ENCODE assay signal across 1 cellular context in genomic region chr15:88986949-88987589, GRCh38.
A peak's percentile ranks its signal among the peaks of the same experiment; 100 is the strongest.
TF ChIP-seq lines count a peak whose summit lies in the region.

No MANE protein-coding gene starts in this region.

TF ChIP-seq in HEK293, 187 proteins besides CTCF, POLR2A, EP300 and RAD21 (continued from another document):
- no peak for TF ChIP-seq ZNF610 (tag by site-specific recombination; IDR thresholded peaks at IDR 0.05; ENCODE audit: borderline replicate concordance)
- peak; percentile 29; the same call in 1 of the 2 replicates for TF ChIP-seq GLIS1 (tag by site-specific recombination; IDR thresholded peaks at IDR 0.05)
- TF ChIP-seq HOXC10 (CRISPR knock-in tag; IDR thresholded peaks at IDR 0.05): no peak
- no peak for TF ChIP-seq SP3 (tag by site-specific recombination; IDR thresholded peaks at IDR 0.05)
- no peak for TF ChIP-seq ZNF274 (IDR thresholded peaks at IDR 0.05; ENCODE audit: low read length)
- TF ChIP-seq ZNF274 (tag by site-specific recombination; IDR thresholded peaks at IDR 0.05; ENCODE audit: borderline replicate concordance): no peak
- peak; percentile 59 for TF ChIP-seq ZNF341 (tag by site-specific recombination; IDR thresholded peaks at IDR 0.05; ENCODE audit: low read depth)
- peak; percentile 49 for TF ChIP-seq ZIC2 (tag by site-specific recombination; IDR thresholded peaks at IDR 0.05)
- TF ChIP-seq KLF10 (tag by site-specific recombination; IDR thresholded peaks at IDR 0.05): no peak
- TF ChIP-seq ZNF560 (tag by site-specific recombination; IDR thresholded peaks at IDR 0.05; ENCODE audit: borderline replicate concordance): no peak
- TF ChIP-seq ZFHX2 (tag by site-specific recombination; conservative IDR thresholded peaks at IDR 0.05): peak; percentile 72
- TF ChIP-seq GLIS2 (tag by site-specific recombination; IDR thresholded peaks at IDR 0.05): peak; percentile 33
